Comparison of ENCODE assay signal across 8 cellular contexts in genomic region chr16:71368958-71369357, GRCh38. TPM values are rescaled to one million over a fixed set of nuclear protein-coding genes. Genes with fewer than 3 reads are reported as not detected.
"Had no signal": no experiment of that assay in that cellular context is flagged by ENCODE, and none has a peak within 500 bp of the region (broad histone marks: within the 10 kb centered on the region; RNA-seq: fewer than 3 reads in every experiment).

No MANE protein-coding gene starts in this region.

- H3K9ac ChIP-seq: GM23248 had no signal

- H3K4me3 ChIP-seq: GM23248 had no signal

- FAIRE-seq: H54, HTR-8/SVneo had no signal

- H3K27ac ChIP-seq: GM23248 had no signal

- H2AFZ ChIP-seq: GM23248 had no signal

- DNase-seq: GM23248, GOT3, H9, HCEC 1CT, KG1 had no signal

RNA-seq across cellular contexts. Expression of gene CALB2, which starts 10.4 kb away (rescaled TPM):
- polyA plus RNA-seq: IgD-negative memory B cell had no signal
